In genomic region chr6:34901930-34902329, GRCh38 we compare ENCODE assay signal across 17 cellular contexts. TPM values are rescaled to one million over a fixed set of nuclear protein-coding genes. Genes with fewer than 3 reads are reported as not detected.
DNase-seq lines count a peak whose midpoint lies in the region; ATAC-seq, FAIRE-seq and TF ChIP-seq lines count a peak whose summit lies in the region.
"Had no signal": no experiment of that assay in that cellular context is flagged by ENCODE, and none has a peak within 500 bp of the region (broad histone marks: within the 10 kb centered on the region; RNA-seq: fewer than 3 reads in every experiment).

No MANE protein-coding gene starts in this region.

- H3K4me3 Mint-ChIP-seq in chondrocyte (ENCODE audit: unreplicated experiment) = no peak overlapping the region

- H3K27me3 ChIP-seq in spleen (replicated peaks in 1 of 7) = no peaks in the 10 kb centered on the region
- H3K27me3 ChIP-seq: colonic mucosa, heart left ventricle had no signal

- no peaks in the 10 kb centered on the region for H3K9me3 ChIP-seq in spleen
- H3K9me3 ChIP-seq: colonic mucosa, heart left ventricle had no signal

- 98 to 100% (median 99%) methylated on average over 5 of the region's 5 CpGs for WGBS in spleen, 5 donors

- intact Hi-C loops in spleen (cut with DNase I; ENCODE audit: low total_unique reads) = no loop called here

- no peak for FAIRE-seq in GM12891 (lab: Jason Lieb, UNC)

- peaks cover 0 to 29% (median 0%) of the 10 kb centered on the region in 6 donors for H3K36me3 ChIP-seq in spleen
- H3K36me3 ChIP-seq: colonic mucosa, heart left ventricle had no signal

- peak; percentile 31 for ATAC-seq in left lobe of liver
- ATAC-seq: heart left ventricle had no signal

- H3K9me3 Mint-ChIP-seq in chondrocyte (ENCODE audit: low read depth) = no peaks in the 10 kb centered on the region

- H3K4me1 ChIP-seq in spleen = peaks cover 0 to 58% (median 10%) of the 10 kb centered on the region in 6 donors
- H3K4me1 ChIP-seq: colonic mucosa had no signal

- H3K4me1 Mint-ChIP-seq in chondrocyte (ENCODE audit: low read depth) = peaks cover 14% of the 10 kb centered on the region

- H3K27ac Mint-ChIP-seq in chondrocyte (ENCODE audit: unreplicated experiment) = peak overlapping the region; percentile 80

- TF ChIP-seq POLR2A in GM12891 (IDR thresholded peaks at IDR 0.05; ENCODE audit: low read depth, low read length) (no peak), spleen (IDR thresholded peaks at IDR 0.05) (no peak)

- H3K27ac ChIP-seq in spleen = no peak overlapping the region
- H3K27ac ChIP-seq: colonic mucosa, heart left ventricle had no signal

- TF ChIP-seq CTCF in chondrocyte (IDR thresholded peaks at IDR 0.05) (no peak), spleen (IDR thresholded peaks at IDR 0.05 in 8 of 11, conservative IDR thresholded peaks at IDR 0.05 in 3 of 11) (no peak)

- DNase-seq in AG08396 (ENCODE audit: low spot score) (peak; percentile 30), HT-29 (ENCODE audit: low spot score) (peak; percentile 4), chondrocyte (ENCODE audit: low spot score) (no peak), left lobe of liver (ENCODE audit: low spot score) (no peak), HUDEP-2 (lab: John Stamatoyannopoulos, UW; ENCODE audit: unreplicated experiment in 76 of 76) (no peak), DMS79 treated with DMSO at 0.1 percent for 48 hours (lab: John Stamatoyannopoulos, UW) (no peak), GM12891 (ENCODE audit: insufficient read length, low spot score) (no peak), spleen (no peak)
- DNase-seq: activated CD4-positive, alpha-beta T cell treated with anti-CD3 and anti-CD28 coated beads, Interleukin-2, amount 50 U/mL, for 4 hours; activated gamma-delta T cell treated with Interleukin-2 at 50 U/mL for 16 hours; anterior cingulate cortex; colonic mucosa; DMS153; heart left ventricle; NCI-H2081 treated with DMSO at 0.1 percent for 48 hours; NCI-H446 treated with DMSO at 0.1 percent for 48 hours had no signal

- H3K36me3 Mint-ChIP-seq in chondrocyte (ENCODE audit: low read depth) = no peaks in the 10 kb centered on the region

- no peak overlapping the region for H3K4me3 ChIP-seq in spleen
- H3K4me3 ChIP-seq: colonic mucosa, heart left ventricle, lung had no signal

- H3K27me3 Mint-ChIP-seq in chondrocyte (ENCODE audit: low read depth) = no peaks in the 10 kb centered on the region

TF ChIP-seq in GM12891, 5 proteins besides CTCF, POLR2A, EP300 and RAD21:
- TF ChIP-seq TAF1 (IDR thresholded peaks at IDR 0.05; ENCODE audit: low read depth, low read length) = no peak

RNA-seq across cellular contexts. Expression of gene ANKS1A, which starts 12.9 kb away (rescaled TPM):
- 23.4 and 25.2 TPM in 2 replicates for total RNA-seq in HT-29 (2014; rRNA removed; shearing (Covaris generic))
- 17.2 to 18.4 TPM (median 17.2 TPM) in 3 replicates for total RNA-seq in chondrocyte
- total RNA-seq in left lobe of liver = 13.4 TPM
- polyA plus RNA-seq in GM12891 (2012; ENCODE audit: low read depth, missing spikeins) = 1.9 TPM
- 10 to 100 TPM; 32.0 to 68.9 (median 55.5) TPM for total RNA-seq in spleen
- polyA plus RNA-seq in spleen = 10 to 100 TPM in 1 of 3 donors, 1 to 10 TPM in 2; 5.1 to 15.0 (median 8.4) TPM

RNA-seq across cellular contexts. Expression of gene TAF11, which starts 14.1 kb away (rescaled TPM):
- 17.6 and 22.2 TPM in 2 replicates for total RNA-seq in HT-29 (2014; rRNA removed; shearing (Covaris generic))
- total RNA-seq in chondrocyte (30.5 to 42.1 TPM (median 31.7 TPM) in 3 replicates), left lobe of liver (11.1 TPM), spleen (10 to 100 TPM; 19.1 to 27.7 (median 24.9) TPM)
- 29.3 TPM for polyA plus RNA-seq in GM12891 (2012; ENCODE audit: low read depth, missing spikeins)
- polyA plus RNA-seq in spleen = 10 to 100 TPM; 34.3 to 56.3 (median 41.5) TPM

Comparison
In these comparisons a context has a peak if more than half of its experiments do, and no peak if none do; other contexts are left out.
1. DNase-seq: peak in AG08396 (single experiment) and HT-29 (single experiment); none in chondrocyte (single experiment), left lobe of liver (single experiment), HUDEP-2 (0 of 76), DMS79 treated with DMSO at 0.1 percent for 48 hours (single experiment), GM12891 (single experiment) and spleen (single experiment).